Comparison of ENCODE assay signal across 8 cellular contexts in genomic region chr6:32196682-32197616, GRCh38. TPM values are rescaled to one million over a fixed set of nuclear protein-coding genes. Genes with fewer than 3 reads are reported as not detected.
DNase-seq lines count a peak whose midpoint lies in the region; ATAC-seq, FAIRE-seq and TF ChIP-seq lines count a peak whose summit lies in the region.

No MANE protein-coding gene starts in this region.

- TF ChIP-seq CTCF in CD4-positive, alpha-beta T cell (IDR thresholded peaks at IDR 0.05), result no peak
- TF ChIP-seq CTCF in choroid plexus epithelial cell (conservative IDR thresholded peaks at IDR 0.05; ENCODE audit: low read depth, low read length) (no peak), tibial nerve (IDR thresholded peaks at IDR 0.05) (peak in 2 of 5 experiments; percentile 10 to 34)

- peaks cover 43% of the 10 kb centered on the region for H3K4me1 Mint-ChIP-seq in CD4-positive, alpha-beta T cell (ENCODE audit: low read depth)

- peak overlapping the region; percentile 96 for H3K27ac Mint-ChIP-seq in CD4-positive, alpha-beta T cell

- WGBS in tibial nerve, 2 donors, result 11 to 15% methylated on average over 26 to 28 of the region's 28 CpGs

- no peaks in the 10 kb centered on the region for H3K27me3 ChIP-seq in CD4-positive, alpha-beta T cell (ENCODE audit: control insufficient read depth, insufficient read depth, low read length)
- no peaks in the 10 kb centered on the region for H3K27me3 ChIP-seq in tibial nerve

- POLR2A ChIA-PET in CD4-positive, alpha-beta T cell (lab: Charles Lee), result interaction anchor here (0.6 to 12.1 kb wide), 3 partner anchors 18 to 771 kb away, joined by 3 to 242 read pairs (median 5); partner anchors contain the start of genes AGPAT1 and RNF5

- no peak for DNase-seq in CD4-positive, alpha-beta T cell
- DNase-seq in NCI-H2227 treated with DMSO at 0.1 percent for 48 hours (lab: John Stamatoyannopoulos, UW) (peak; percentile 68), choroid plexus epithelial cell (ENCODE audit: low read depth) (no peak), medulla oblongata (ENCODE audit: extremely low spot score) (peak; percentile 54), tibial nerve (ENCODE audit: low spot score in 2 of 2) (peak in 1 of 2 donors; percentile 43), iPS-NIHi7 (ENCODE audit: extremely low spot score) (no peak), GM12892 (ENCODE audit: insufficient read length) (no peak)

- H3K36me3 ChIP-seq in tibial nerve, result no peaks in the 10 kb centered on the region

- ATAC-seq in CD4-positive, alpha-beta T cell (ENCODE audit: poor library complexity), result no peak
- no peak for ATAC-seq in GM19397 (IDR thresholded peaks at IDR 0.05; ENCODE audit: unreplicated experiment)

- H3K27me3 Mint-ChIP-seq in CD4-positive, alpha-beta T cell, result no peaks in the 10 kb centered on the region

- FAIRE-seq in GM12892 (lab: Jason Lieb, UNC), result no peak

- CTCF ChIA-PET in CD4-positive, alpha-beta T cell (lab: Charles Lee), result no interaction called here

- peak overlapping the region; percentile 89 for H3K4me3 ChIP-seq in choroid plexus epithelial cell (ENCODE audit: low read depth, low read length)
- H3K4me3 ChIP-seq in tibial nerve, result peak overlapping the region; percentile 48 to 94 (median 76)

- TF ChIP-seq EP300 in tibial nerve (IDR thresholded peaks at IDR 0.05), result peak in 1 of 2 donors; percentile 23

- no peaks in the 10 kb centered on the region for H3K9me3 Mint-ChIP-seq in CD4-positive, alpha-beta T cell

- H3K4me1 ChIP-seq in tibial nerve, result peaks cover 0 to 44% (median 36%) of the 10 kb centered on the region in 4 donors

- intact Hi-C loops in CD4-positive, alpha-beta T cell (cut with DNase I, micrococcal nuclease), result loop anchor here in 1 of 2 experiments (1.0 to 10.0 kb wide), 6 partner anchors 68 to 1982 kb away; partner anchors contain the start of genes BRD2, C6orf47, CSNK2B and GPANK1

- H3K9me3 ChIP-seq in CD4-positive, alpha-beta T cell (ENCODE audit: control insufficient read depth, low read length), result no peaks in the 10 kb centered on the region
- H3K9me3 ChIP-seq in tibial nerve, result no peaks in the 10 kb centered on the region

- peak overlapping the region; percentile 99 for H3K4me3 Mint-ChIP-seq in CD4-positive, alpha-beta T cell

- H3K27ac ChIP-seq in CD4-positive, alpha-beta T cell (ENCODE audit: low read depth, low read length), result peak overlapping the region; percentile 87
- peak overlapping the region; percentile 96 to 100 (median 100) for H3K27ac ChIP-seq in tibial nerve

- peak in 1 of 2 donors; percentile 36 for TF ChIP-seq POLR2A in tibial nerve (IDR thresholded peaks at IDR 0.05)
- no peak for TF ChIP-seq POLR2A in GM12892 (IDR thresholded peaks at IDR 0.05; ENCODE audit: low read depth, low read length)

- H3K36me3 Mint-ChIP-seq in CD4-positive, alpha-beta T cell (ENCODE audit: low read depth), result peaks cover 18% of the 10 kb centered on the region

RNA-seq across cellular contexts. Expression of gene GPSM3, which starts 4.5 kb away (rescaled TPM):
- total RNA-seq in CD4-positive, alpha-beta T cell, result 100 to 1,000 TPM; 190 to 202 TPM
- total RNA-seq in tibial nerve, result 10 to 100 TPM in 2 of 4 donors, 1 to 10 TPM in 2; 5.9 to 17.7 (median 8.8) TPM
- 96.1 TPM for polyA plus RNA-seq in GM12892 (2012; ENCODE audit: missing spikeins)

RNA-seq across cellular contexts. Expression of gene PBX2, which starts 6.9 kb away (rescaled TPM):
- total RNA-seq in CD4-positive, alpha-beta T cell, result 10 to 100 TPM; 62.0 to 65.6 TPM
- total RNA-seq in tibial nerve, result 10 to 100 TPM; 55.0 to 75.0 (median 61.9) TPM
- polyA plus RNA-seq in GM12892 (2012; ENCODE audit: missing spikeins), result 50.6 TPM

RNA-seq across cellular contexts. Expression of gene AGER, which starts 12.9 kb away (rescaled TPM):
- total RNA-seq in CD4-positive, alpha-beta T cell, result 10 to 100 TPM; 23.5 to 27.0 TPM
- 10 to 100 TPM in 1 of 4 donors, 1 to 10 TPM in 3; 4.0 to 12.7 (median 5.8) TPM for total RNA-seq in tibial nerve
- polyA plus RNA-seq in GM12892 (2012; ENCODE audit: missing spikeins), result 11.2 TPM

RNA-seq across cellular contexts. Expression of gene RNF5, which starts 18.7 kb away (rescaled TPM):
- total RNA-seq in CD4-positive, alpha-beta T cell, result 1 to 10 TPM; 9.6 to 9.9 TPM
- 100 to 1,000 TPM in 2 of 4 donors, 10 to 100 TPM in 2; 74.5 to 117 (median 107) TPM for total RNA-seq in tibial nerve
- polyA plus RNA-seq in GM12892 (2012; ENCODE audit: missing spikeins), result 80.8 TPM

RNA-seq across cellular contexts. Expression of gene AGPAT1, which starts 21.1 kb away (rescaled TPM):
- 10 to 100 TPM; 13.2 to 13.3 TPM for total RNA-seq in CD4-positive, alpha-beta T cell
- 10 to 100 TPM; 45.3 to 52.2 (median 48.1) TPM for total RNA-seq in tibial nerve
- polyA plus RNA-seq in GM12892 (2012; ENCODE audit: missing spikeins), result 17.1 TPM

Comparison
In these comparisons a context has a peak if more than half of its experiments do, and no peak if none do; other contexts are left out.
1. DNase-seq: peak in NCI-H2227 treated with DMSO at 0.1 percent for 48 hours (single experiment) and medulla oblongata (single experiment); none in CD4-positive, alpha-beta T cell (0 of 10), choroid plexus epithelial cell (single experiment), iPS-NIHi7 (single experiment) and GM12892 (single experiment).
2. RNA of gene GPSM3, which starts 4.5 kb away (total RNA-seq): 190 to 202 TPM in CD4-positive, alpha-beta T cell; 5.9 to 17.7 TPM in tibial nerve; every median in the first group is over 10 times any median in the second.